ENCODE assay signal across 28 cellular contexts in the genomic region with DNA sequence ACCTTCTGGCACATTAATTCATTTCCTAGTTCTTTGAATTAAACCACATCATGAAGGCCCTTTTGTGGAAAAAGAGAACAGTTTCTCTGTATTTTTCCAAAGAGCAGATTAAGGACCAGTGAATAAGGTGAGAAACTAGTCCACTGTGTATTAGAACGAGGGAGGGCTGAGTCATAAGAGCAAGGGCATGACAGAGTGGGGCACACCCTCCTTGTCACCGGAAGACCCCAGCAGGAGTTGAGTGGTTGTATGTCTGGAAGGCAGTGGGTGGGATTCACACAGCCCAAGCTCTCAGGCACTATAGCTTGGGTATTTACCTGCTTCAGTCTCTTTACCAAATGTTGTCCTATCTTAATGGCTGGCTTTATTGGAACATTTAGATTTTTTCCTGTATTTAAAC.
DNase-seq lines count a peak whose midpoint lies in the region; ATAC-seq and TF ChIP-seq lines count a peak whose summit lies in the region.
"Had no signal": no experiment of that assay in that cellular context is flagged by ENCODE, and none has a peak within 500 bp of the region (broad histone marks: within the 10 kb centered on the region; RNA-seq: fewer than 3 reads in every experiment).

No MANE protein-coding gene starts in this region.

- H4K8ac ChIP-seq in mesendoderm (ENCODE audit: low read depth, low read length) = no peak overlapping the region

- intact Hi-C loops in activated CD8-positive, alpha-beta T cell treated with anti-CD3 and anti-CD28 coated beads for 36 hours (cut with micrococcal nuclease) = no loop called here
- intact Hi-C loops in stomach (cut with DNase I; ENCODE audit: low total_unique reads) = no loop called here

- no peaks in the 10 kb centered on the region for H3K79me1 ChIP-seq in mesendoderm (ENCODE audit: low read length)

- H2BK15ac ChIP-seq in mesendoderm (replicated peaks; ENCODE audit: low read depth) = no peak overlapping the region

- H4K5ac ChIP-seq in mesendoderm (ENCODE audit: low read length) = no peak overlapping the region

- no peaks in the 10 kb centered on the region for H3K9me3 ChIP-seq in HUES48 (ENCODE audit: control insufficient read depth, insufficient read depth, low read length)
- no peaks in the 10 kb centered on the region for H3K9me3 ChIP-seq in stomach
- H3K9me3 ChIP-seq: neutrophil, prostate gland, sigmoid colon, transverse colon had no signal

- no peak overlapping the region for H2BK120ac ChIP-seq in mesendoderm (ENCODE audit: low read depth, low read length)

- H3K36me3 ChIP-seq in HUES48 (ENCODE audit: control insufficient read depth, insufficient read depth, low read length) = no peaks in the 10 kb centered on the region
- no peaks in the 10 kb centered on the region for H3K36me3 ChIP-seq in mesendoderm (ENCODE audit: control insufficient read depth, insufficient read depth, low read length)
- H3K36me3 ChIP-seq in stomach = peaks cover 48 to 100% (median 97%) of the 10 kb centered on the region in 4 donors

- no peak overlapping the region for H3K18ac ChIP-seq in mesendoderm (ENCODE audit: low read length)

- H3K27me3 ChIP-seq in HUES48 (ENCODE audit: control insufficient read depth, insufficient read depth, low read length) (no peaks in the 10 kb centered on the region; the same call in 1 of the 2 replicates), mesendoderm (ENCODE audit: insufficient read depth, low read length, poor library complexity) (no peaks in the 10 kb centered on the region), stomach (no peaks in the 10 kb centered on the region)
- H3K27me3 ChIP-seq: neutrophil, sigmoid colon, transverse colon had no signal

- H3K4ac ChIP-seq in mesendoderm (ENCODE audit: low read depth, low read length) = no peak overlapping the region

- ATAC-seq in activated CD8-positive, alpha-beta T cell treated with anti-CD3 and anti-CD28 coated beads for 36 hours = no peak
- no peak for ATAC-seq in activated CD8-positive, alpha-beta T cell treated with anti-CD3 and anti-CD28 coated beads, Interleukin-2, amount 10 ng/mL, durations not matched to agents 7 days and 5 days
- no peak for ATAC-seq in HG03565 (IDR thresholded peaks at IDR 0.05; ENCODE audit: unreplicated experiment)
- ATAC-seq in GM21723 (IDR thresholded peaks at IDR 0.05; ENCODE audit: unreplicated experiment) = no peak
- ATAC-seq: stimulated activated naive CD8-positive, alpha-beta T cell treated with anti-CD3 and anti-CD28 coated beads, Interleukin-15, amount 100 ng/mL, for 72 hours had no signal

- WGBS in mesendoderm (ENCODE audit: extremely low coverage, insufficient coverage, low lambda C conversion rate) = no CpG with 5 or more reads among the region's 2 CpGs
- 68 to 80% (median 76%) methylated on average over 2 of the region's 2 CpGs for WGBS in stomach, 5 donors

- no peak for DNase-seq in activated CD8-positive, alpha-beta T cell treated with anti-CD3 and anti-CD28 coated beads for 36 hours
- no peak for DNase-seq in activated CD8-positive, alpha-beta T cell treated with anti-CD3 and anti-CD28 coated beads, Interleukin-2, amount 10 ng/mL, durations not matched to agents 7 days and 5 days
- DNase-seq in chondrocyte (ENCODE audit: low spot score) (no peak), mesendoderm (peak; percentile 55), stomach (no peak)
- DNase-seq: activated CD4-positive, alpha-beta T cell treated with anti-CD3 and anti-CD28 coated beads, Interleukin-2, amount 10 ng/mL, durations not matched to agents 7 days and 5 days; activated effector memory CD4-positive, alpha-beta T cell treated with Interleukin-2 at 50 U/mL for 16 hours; DMS53; effector CD8-positive, alpha-beta T cell; H7; NCI-H1417; NCI-H2081; NCI-H226; NCI-H774; sigmoid colon; stimulated activated CD4-positive, alpha-beta T cell treated with anti-CD3 and anti-CD28 coated beads, Interleukin-15, amount 100 ng/mL, for 24 hours; stimulated activated naive CD8-positive, alpha-beta T cell treated with anti-CD3 and anti-CD28 coated beads, Interleukin-15, amount 100 ng/mL, for 72 hours; transverse colon had no signal

- H3K4me3 ChIP-seq in HUES48 (ENCODE audit: low read depth, low read length) (no peak overlapping the region), mesendoderm (ENCODE audit: low read length) (no peak overlapping the region), stomach (no peak overlapping the region)
- H3K4me3 ChIP-seq: prostate gland, sigmoid colon, SK-N-MC, transverse colon had no signal

- H3K27ac Mint-ChIP-seq in activated CD8-positive, alpha-beta T cell treated with anti-CD3 and anti-CD28 coated beads for 36 hours = peak overlapping the region; percentile 47
- H3K27ac Mint-ChIP-seq in activated CD8-positive, alpha-beta T cell treated with anti-CD3 and anti-CD28 coated beads, Interleukin-2, amount 10 ng/mL, durations not matched to agents 7 days and 5 days = no peak overlapping the region
- peak overlapping the region; percentile 57 for H3K27ac Mint-ChIP-seq in chondrocyte (ENCODE audit: unreplicated experiment)
- H3K27ac Mint-ChIP-seq: activated CD4-positive, alpha-beta T cell treated with anti-CD3 and anti-CD28 coated beads, Interleukin-2, amount 10 ng/mL, durations not matched to agents 7 days and 5 days; stimulated activated naive CD8-positive, alpha-beta T cell treated with anti-CD3 and anti-CD28 coated beads, Interleukin-15, amount 100 ng/mL, for 72 hours; T-helper 1 cell treated with Interleukin-12 subunit alpha and Interleukin-12 subunit beta and Interleukin-4 antibody, amounts not matched to agents 30 μg/mL and 1 μg/mL, for 36 hours had no signal

- no peak overlapping the region for H3K9ac ChIP-seq in HUES48 (ENCODE audit: low read depth, low read length)
- no peak overlapping the region for H3K9ac ChIP-seq in mesendoderm (ENCODE audit: low read length)

- TF ChIP-seq EP300 in stomach (IDR thresholded peaks at IDR 0.05) = no peak

- no peak overlapping the region for H2AK5ac ChIP-seq in mesendoderm (ENCODE audit: low read length)

- H3K4me3 Mint-ChIP-seq in activated CD8-positive, alpha-beta T cell treated with anti-CD3 and anti-CD28 coated beads for 36 hours = no peak overlapping the region
- H3K4me3 Mint-ChIP-seq in activated CD8-positive, alpha-beta T cell treated with anti-CD3 and anti-CD28 coated beads, Interleukin-2, amount 10 ng/mL, durations not matched to agents 7 days and 5 days = no peak overlapping the region
- H3K4me3 Mint-ChIP-seq in chondrocyte (ENCODE audit: unreplicated experiment) = no peak overlapping the region
- H3K4me3 Mint-ChIP-seq: activated CD4-positive, alpha-beta T cell treated with anti-CD3 and anti-CD28 coated beads, Interleukin-2, amount 10 ng/mL, durations not matched to agents 7 days and 5 days; brain; stimulated activated naive CD8-positive, alpha-beta T cell treated with anti-CD3 and anti-CD28 coated beads, Interleukin-15, amount 100 ng/mL, for 72 hours; T-helper 1 cell treated with Interleukin-12 subunit alpha and Interleukin-12 subunit beta and Interleukin-4 antibody, amounts not matched to agents 30 μg/mL and 1 μg/mL, for 36 hours had no signal

- TF ChIP-seq CTCF in activated CD8-positive, alpha-beta T cell treated with anti-CD3 and anti-CD28 coated beads for 36 hours (IDR thresholded peaks at IDR 0.05) = no peak
- TF ChIP-seq CTCF in chondrocyte (IDR thresholded peaks at IDR 0.05) (no peak), stomach (IDR thresholded peaks at IDR 0.05) (no peak)

- no peaks in the 10 kb centered on the region for H3K9me3 Mint-ChIP-seq in activated CD8-positive, alpha-beta T cell treated with anti-CD3 and anti-CD28 coated beads for 36 hours
- no peaks in the 10 kb centered on the region for H3K9me3 Mint-ChIP-seq in activated CD8-positive, alpha-beta T cell treated with anti-CD3 and anti-CD28 coated beads, Interleukin-2, amount 10 ng/mL, durations not matched to agents 7 days and 5 days (ENCODE audit: insufficient read depth)
- H3K9me3 Mint-ChIP-seq in chondrocyte (ENCODE audit: low read depth) = no peaks in the 10 kb centered on the region
- H3K9me3 Mint-ChIP-seq: activated CD4-positive, alpha-beta T cell treated with anti-CD3 and anti-CD28 coated beads, Interleukin-2, amount 10 ng/mL, durations not matched to agents 7 days and 5 days; brain; stimulated activated naive CD8-positive, alpha-beta T cell treated with anti-CD3 and anti-CD28 coated beads, Interleukin-15, amount 100 ng/mL, for 72 hours; T-helper 1 cell treated with Interleukin-12 subunit alpha and Interleukin-12 subunit beta and Interleukin-4 antibody, amounts not matched to agents 30 μg/mL and 1 μg/mL, for 36 hours had no signal

- H3K27me3 Mint-ChIP-seq in activated CD8-positive, alpha-beta T cell treated with anti-CD3 and anti-CD28 coated beads for 36 hours = no peaks in the 10 kb centered on the region
- H3K27me3 Mint-ChIP-seq in activated CD8-positive, alpha-beta T cell treated with anti-CD3 and anti-CD28 coated beads, Interleukin-2, amount 10 ng/mL, durations not matched to agents 7 days and 5 days (ENCODE audit: low read depth) = no peaks in the 10 kb centered on the region
- H3K27me3 Mint-ChIP-seq in chondrocyte (ENCODE audit: low read depth) = no peaks in the 10 kb centered on the region
- H3K27me3 Mint-ChIP-seq: activated CD4-positive, alpha-beta T cell treated with anti-CD3 and anti-CD28 coated beads, Interleukin-2, amount 10 ng/mL, durations not matched to agents 7 days and 5 days; brain; stimulated activated naive CD8-positive, alpha-beta T cell treated with anti-CD3 and anti-CD28 coated beads, Interleukin-15, amount 100 ng/mL, for 72 hours had no signal

- TF ChIP-seq POLR2A in stomach (IDR thresholded peaks at IDR 0.05) = no peak

- H3K4me1 ChIP-seq in HUES48 (ENCODE audit: control insufficient read depth, insufficient read depth, low read length) (no peaks in the 10 kb centered on the region), mesendoderm (ENCODE audit: control insufficient read depth, low read depth, low read length) (no peaks in the 10 kb centered on the region), stomach (no peaks in the 10 kb centered on the region)
- H3K4me1 ChIP-seq: prostate gland, transverse colon had no signal

- H3K36me3 Mint-ChIP-seq in activated CD8-positive, alpha-beta T cell treated with anti-CD3 and anti-CD28 coated beads for 36 hours (ENCODE audit: low read depth) = peaks cover 20% of the 10 kb centered on the region
- peaks cover 62% of the 10 kb centered on the region for H3K36me3 Mint-ChIP-seq in activated CD8-positive, alpha-beta T cell treated with anti-CD3 and anti-CD28 coated beads, Interleukin-2, amount 10 ng/mL, durations not matched to agents 7 days and 5 days (ENCODE audit: low read depth)
- H3K36me3 Mint-ChIP-seq in chondrocyte (ENCODE audit: low read depth) = peaks cover 9% of the 10 kb centered on the region

- peak overlapping the region; percentile 79 for H3K27ac ChIP-seq in HUES48 (ENCODE audit: low read depth, low read length)
- H3K27ac ChIP-seq in mesendoderm (ENCODE audit: low read depth, low read length) = no peak overlapping the region
- H3K27ac ChIP-seq in stomach = no peak overlapping the region
- H3K27ac ChIP-seq: HL-60, neutrophil, prostate gland, RWPE1, sigmoid colon, SK-N-MC, transverse colon had no signal

- no peak overlapping the region for H3K23ac ChIP-seq in mesendoderm (ENCODE audit: low read length)

- no peak overlapping the region for H2BK5ac ChIP-seq in mesendoderm (ENCODE audit: low read length)

- no peaks in the 10 kb centered on the region for H3K79me2 ChIP-seq in mesendoderm (ENCODE audit: control insufficient read depth, insufficient read depth, low read length)

- no peak overlapping the region for H3K56ac ChIP-seq in mesendoderm (ENCODE audit: low read length)

- POLR2A ChIA-PET in activated CD8-positive, alpha-beta T cell treated with anti-CD3 and anti-CD28 coated beads for 36 hours (lab: Charles Lee) = no interaction called here
- POLR2A ChIA-PET in activated CD8-positive, alpha-beta T cell treated with anti-CD3 and anti-CD28 coated beads, Interleukin-2, amount 10 ng/mL, durations not matched to agents 7 days and 5 days (lab: Charles Lee) = no interaction called here

- H3K4me1 Mint-ChIP-seq in activated CD8-positive, alpha-beta T cell treated with anti-CD3 and anti-CD28 coated beads for 36 hours (ENCODE audit: low read depth) = no peaks in the 10 kb centered on the region
- no peaks in the 10 kb centered on the region for H3K4me1 Mint-ChIP-seq in activated CD8-positive, alpha-beta T cell treated with anti-CD3 and anti-CD28 coated beads, Interleukin-2, amount 10 ng/mL, durations not matched to agents 7 days and 5 days (ENCODE audit: low read depth)
- peaks cover 57% of the 10 kb centered on the region for H3K4me1 Mint-ChIP-seq in chondrocyte (ENCODE audit: low read depth)
- H3K4me1 Mint-ChIP-seq: activated CD4-positive, alpha-beta T cell treated with anti-CD3 and anti-CD28 coated beads, Interleukin-2, amount 10 ng/mL, durations not matched to agents 7 days and 5 days; stimulated activated naive CD8-positive, alpha-beta T cell treated with anti-CD3 and anti-CD28 coated beads, Interleukin-15, amount 100 ng/mL, for 72 hours had no signal

- CTCF ChIA-PET in activated CD8-positive, alpha-beta T cell treated with anti-CD3 and anti-CD28 coated beads for 36 hours (lab: Charles Lee) = interaction anchor here (0.6 to 1.3 kb wide), 2 partner anchors 14 to 19 kb away, joined by 3 to 4 read pairs; no protein-coding TSS in a partner anchor
- CTCF ChIA-PET in activated CD8-positive, alpha-beta T cell treated with anti-CD3 and anti-CD28 coated beads, Interleukin-2, amount 10 ng/mL, durations not matched to agents 7 days and 5 days (lab: Charles Lee) = interaction anchor here (1.1 kb wide), 1 partner anchor 18 kb away, joined by 3 read pairs; no protein-coding TSS in a partner anchor

- H3K4me2 ChIP-seq in mesendoderm (ENCODE audit: low read length) = no peak overlapping the region
